In genomic region chr13:30618938-30619289, GRCh38 we compare ENCODE assay signal across 8 cellular contexts. TPM values are rescaled to one million over a fixed set of nuclear protein-coding genes. Genes with fewer than 3 reads are reported as not detected.
DNase-seq lines count a peak whose midpoint lies in the region; ATAC-seq and TF ChIP-seq lines count a peak whose summit lies in the region.

No MANE protein-coding gene starts in this region.

- H3K4me2 ChIP-seq in DND-41 (ENCODE audit: insufficient read depth, low read length), result peak overlapping the region; percentile 91
- peak overlapping the region; percentile 82 for H3K4me2 ChIP-seq in fibroblast of lung (ENCODE audit: extremely low read depth, insufficient read depth, low read length)

- H2AFZ ChIP-seq in DND-41 (ENCODE audit: low read depth, low read length) (no peak overlapping the region), fibroblast of lung (ENCODE audit: low read length) (no peak overlapping the region)

- peak overlapping the region; percentile 97 for H3K27ac ChIP-seq in DND-41 (ENCODE audit: low read length)
- H3K27ac ChIP-seq in fibroblast of lung (ENCODE audit: insufficient read depth, low read length), result peak overlapping the region; percentile 95
- peak overlapping the region in 3 of 4 donors; percentile 98 to 100 (median 100) for H3K27ac ChIP-seq in sigmoid colon

- no peak for TF ChIP-seq POLR2A in sigmoid colon (IDR thresholded peaks at IDR 0.05)

- intact Hi-C loops in sigmoid colon (cut with DNase I), result loop anchor here (2.0 to 5.0 kb wide), 6 partner anchors 47 to 543 kb away; partner anchors contain the start of gene HSPH1

- ATAC-seq in DND-41 (ENCODE audit: insufficient read depth, low read depth) (no peak), GM19023 (IDR thresholded peaks at IDR 0.05; ENCODE audit: unreplicated experiment) (no peak)

- TF ChIP-seq CTCF in DND-41 (IDR thresholded peaks at IDR 0.05; ENCODE audit: borderline replicate concordance, extremely low read depth, low read length, poor library complexity, severe bottlenecking), result no peak
- TF ChIP-seq CTCF in fibroblast of lung (conservative IDR thresholded peaks at IDR 0.05 in 1 of 2, IDR thresholded peaks at IDR 0.05 in 1 of 2; ENCODE audit: low read depth in 1 of 2, low read length in 2 of 2), result no peak
- TF ChIP-seq CTCF in sigmoid colon (IDR thresholded peaks at IDR 0.05), result no peak

- H3K79me2 ChIP-seq in DND-41 (ENCODE audit: insufficient read depth, low read length), result peaks cover 97% of the 10 kb centered on the region
- peaks cover 73% of the 10 kb centered on the region for H3K79me2 ChIP-seq in fibroblast of lung (ENCODE audit: control insufficient read depth, insufficient read depth, low read length)

- H4K20me1 ChIP-seq in DND-41 (ENCODE audit: insufficient read depth, low read length) (peaks cover 12% of the 10 kb centered on the region; the same call in 1 of the 2 replicates), fibroblast of lung (ENCODE audit: control insufficient read depth, extremely low read depth, insufficient read depth, low read length) (no peaks in the 10 kb centered on the region)

- no peak for TF ChIP-seq EP300 in sigmoid colon (IDR thresholded peaks at IDR 0.05)

- no peaks in the 10 kb centered on the region for H3K9me3 ChIP-seq in DND-41 (ENCODE audit: insufficient read depth, low read length, severe bottlenecking)
- H3K9me3 ChIP-seq in fibroblast of lung (ENCODE audit: control insufficient read depth, insufficient read depth, low read depth, low read length), result no peaks in the 10 kb centered on the region
- no peaks in the 10 kb centered on the region for H3K9me3 ChIP-seq in sigmoid colon

- no peaks in the 10 kb centered on the region for H3K27me3 ChIP-seq in DND-41 (ENCODE audit: insufficient read depth, low read length, poor library complexity)
- H3K27me3 ChIP-seq in fibroblast of lung (ENCODE audit: control insufficient read depth, insufficient read depth, low read length), result no peaks in the 10 kb centered on the region
- no peaks in the 10 kb centered on the region for H3K27me3 ChIP-seq in sigmoid colon

- H3K9ac ChIP-seq in DND-41 (ENCODE audit: low read depth, low read length) (peak overlapping the region; percentile 92), fibroblast of lung (ENCODE audit: insufficient read depth, low read length) (peak overlapping the region; percentile 77)

- DNase-seq in DND-41, result no peak
- peak; percentile 26 for DNase-seq in OCI-M1 (lab: John Stamatoyannopoulos, UW)
- no peak for DNase-seq in fibroblast of lung (ENCODE audit: low read depth in 2 of 2)
- no peak for DNase-seq in sigmoid colon
- DNase-seq in GOT3 (lab: John Stamatoyannopoulos, UW), result no peak
- DNase-seq in stimulated activated CD4-positive, alpha-beta T cell treated with anti-CD3 and anti-CD28 coated beads, Interleukin-4, amount 100 ng/mL, for 4 hours, result no peak
- DNase-seq in A172 (ENCODE audit: low spot score), result no peak

- H3K4me3 ChIP-seq in DND-41 (ENCODE audit: low read depth in 1 of 2, low read length in 2 of 2) (peak overlapping the region; percentile 97 to 99), fibroblast of lung (replicated peaks in 1 of 4; ENCODE audit: control extremely low read depth in 1 of 4, insufficient read depth in 1 of 4, low read depth in 3 of 4, low read length in 4 of 4) (peak overlapping the region; percentile 92 to 97 (median 95)), sigmoid colon (peak overlapping the region; percentile 86 to 94 (median 88))

- WGBS in sigmoid colon, 2 donors, result 8 to 24% methylated on average over 3 of the region's 3 CpGs

- H3K4me1 ChIP-seq in DND-41 (ENCODE audit: insufficient read depth, low read length) (peaks cover 41% of the 10 kb centered on the region), fibroblast of lung (ENCODE audit: control insufficient read depth, extremely low read depth, insufficient read depth, low read length) (no peaks in the 10 kb centered on the region), sigmoid colon (peaks cover 0 to 47% (median 28%) of the 10 kb centered on the region in 4 donors)

- H3K36me3 ChIP-seq in DND-41 (ENCODE audit: insufficient read depth, low read length) (peaks cover 22% of the 10 kb centered on the region), fibroblast of lung (ENCODE audit: control insufficient read depth, insufficient read depth, low read length) (no peaks in the 10 kb centered on the region), sigmoid colon (peaks cover 0 to 23% (median 0%) of the 10 kb centered on the region in 4 donors)

RNA-seq across cellular contexts. Expression of gene USPL1, which starts 1.2 kb away (rescaled TPM):
- total RNA-seq in fibroblast of lung (12.4 and 14.1 TPM in 2 replicates), sigmoid colon (10 to 100 TPM; 17.4 to 34.6 (median 23.7) TPM)
- polyA plus RNA-seq in fibroblast of lung (12.3 and 17.7 TPM in 2 replicates), sigmoid colon (1 to 10 TPM; 2.8 to 9.1 (median 4.8) TPM)
- polyA plus RNA-seq in fibroblast of lung (2012), result 6.8 and 8.2 TPM in 2 replicates
- 4.5 and 4.8 TPM in 2 replicates for polyA minus RNA-seq in fibroblast of lung (ENCODE audit: low replicate concordance)
- total RNA-seq in A172 (2014; rRNA removed; shearing (Covaris generic)), result 16.8 and 17.0 TPM in 2 replicates
